In the genomic region with DNA sequence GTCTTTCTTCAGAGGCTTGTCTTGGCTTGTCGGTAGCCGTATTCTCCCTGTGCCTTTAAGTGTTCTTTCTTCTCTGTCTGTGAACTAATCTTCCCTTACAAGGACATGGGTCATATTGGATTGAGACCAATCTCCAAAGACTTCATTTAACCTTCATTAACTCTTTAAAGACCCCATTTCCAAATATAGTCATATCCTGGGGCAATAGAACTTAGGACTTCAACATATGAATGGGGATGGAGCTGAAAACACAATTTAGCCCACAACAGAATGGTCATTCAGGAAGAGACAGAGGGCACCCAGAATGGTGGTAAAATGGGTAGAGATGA, we compare ENCODE assay signal across 12 cellular contexts.
DNase-seq lines count a peak whose midpoint lies in the region; ATAC-seq and TF ChIP-seq lines count a peak whose summit lies in the region.
"Had no signal": no experiment of that assay in that cellular context is flagged by ENCODE, and none has a peak within 500 bp of the region (broad histone marks: within the 10 kb centered on the region; RNA-seq: fewer than 3 reads in every experiment).

No MANE protein-coding gene starts in this region.

- TF ChIP-seq EP300 in ovary (IDR thresholded peaks at IDR 0.05) = no peak

- no peaks in the 10 kb centered on the region for H3K27me3 ChIP-seq in HUES64 (ENCODE audit: insufficient read depth, low read length)
- H3K27me3 ChIP-seq in colonic mucosa = no peaks in the 10 kb centered on the region
- no peaks in the 10 kb centered on the region for H3K27me3 ChIP-seq in ovary
- H3K27me3 ChIP-seq: ascending aorta had no signal

- H3K4me3 ChIP-seq in HUES64 (ENCODE audit: low read length) = no peak overlapping the region
- no peak overlapping the region for H3K4me3 ChIP-seq in colonic mucosa
- no peak overlapping the region for H3K4me3 ChIP-seq in ovary
- H3K4me3 ChIP-seq: ascending aorta had no signal

- 79% methylated on average over 2 of the region's 2 CpGs for WGBS in HUES64
- 85 to 98% (median 94%) methylated on average over 2 of the region's 2 CpGs for WGBS in ovary, 3 donors

- no peak for TF ChIP-seq CTCF in colonic mucosa (IDR thresholded peaks at IDR 0.05)
- TF ChIP-seq CTCF in ovary (IDR thresholded peaks at IDR 0.05) = no peak

- no peak for TF ChIP-seq POLR2A in ovary (IDR thresholded peaks at IDR 0.05)

- no peaks in the 10 kb centered on the region for H3K9me3 Mint-ChIP-seq in activated T-cell treated with anti-CD3 and anti-CD28 coated beads, Interleukin-2, amount 50 U/mL, for 4 hours
- no peaks in the 10 kb centered on the region for H3K9me3 Mint-ChIP-seq in stimulated activated memory B cell treated with anti-CD40 and anti-IgM and Interleukin-4, amounts not matched to agents 10 μg/mL and 1 μg/mL and 100 μg/mL, for 72 hours

- ATAC-seq in activated T-cell treated with anti-CD3 and anti-CD28 coated beads, Interleukin-2, amount 50 U/mL, for 4 hours = no peak
- no peak for ATAC-seq in stimulated activated memory B cell treated with anti-CD40 and anti-IgM and Interleukin-4, amounts not matched to agents 10 μg/mL and 1 μg/mL and 100 μg/mL, for 72 hours
- ATAC-seq: HCT116 had no signal

- no peaks in the 10 kb centered on the region for H3K27me3 Mint-ChIP-seq in activated T-cell treated with anti-CD3 and anti-CD28 coated beads, Interleukin-2, amount 50 U/mL, for 4 hours (ENCODE audit: low read depth)
- H3K27me3 Mint-ChIP-seq in stimulated activated memory B cell treated with anti-CD40 and anti-IgM and Interleukin-4, amounts not matched to agents 10 μg/mL and 1 μg/mL and 100 μg/mL, for 72 hours = no peaks in the 10 kb centered on the region

- peak overlapping the region; percentile 79 for H3K27ac Mint-ChIP-seq in stimulated activated memory B cell treated with anti-CD40 and anti-IgM and Interleukin-4, amounts not matched to agents 10 μg/mL and 1 μg/mL and 100 μg/mL, for 72 hours

- no peaks in the 10 kb centered on the region for H3K36me3 Mint-ChIP-seq in activated T-cell treated with anti-CD3 and anti-CD28 coated beads, Interleukin-2, amount 50 U/mL, for 4 hours (ENCODE audit: insufficient read depth)
- no peaks in the 10 kb centered on the region for H3K36me3 Mint-ChIP-seq in stimulated activated memory B cell treated with anti-CD40 and anti-IgM and Interleukin-4, amounts not matched to agents 10 μg/mL and 1 μg/mL and 100 μg/mL, for 72 hours
- H3K36me3 Mint-ChIP-seq: naive B cell had no signal

- H3K4me1 ChIP-seq in HUES64 (ENCODE audit: insufficient read depth, low read length) (peaks cover 12% of the 10 kb centered on the region; the same call in 1 of the 2 replicates), colonic mucosa (no peaks in the 10 kb centered on the region), ovary (ENCODE audit: insufficient read depth) (no peaks in the 10 kb centered on the region)
- H3K4me1 ChIP-seq: ascending aorta had no signal

- DNase-seq in activated T-cell treated with anti-CD3 and anti-CD28 coated beads, Interleukin-2, amount 50 U/mL, for 4 hours = no peak
- DNase-seq in activated T-cell treated with anti-CD3 and anti-CD28 coated beads, Interleukin-2, amount 50 U/mL, for 1 hour = no peak
- no peak for DNase-seq in colonic mucosa
- no peak for DNase-seq in ovary
- DNase-seq in GDM1 (lab: John Stamatoyannopoulos, UW) = no peak
- no peak for DNase-seq in DMS79 treated with DMSO at 0.1 percent for 48 hours (lab: John Stamatoyannopoulos, UW)
- DNase-seq: SHP77 treated with DMSO at 0.1 percent for 48 hours had no signal

- no peaks in the 10 kb centered on the region for H3K9me3 ChIP-seq in HUES64 (ENCODE audit: insufficient read depth, low read depth, low read length)
- no peaks in the 10 kb centered on the region for H3K9me3 ChIP-seq in colonic mucosa
- H3K9me3 ChIP-seq in ovary = no peaks in the 10 kb centered on the region
- H3K9me3 ChIP-seq: ascending aorta had no signal

- no peaks in the 10 kb centered on the region for H3K36me3 ChIP-seq in HUES64 (ENCODE audit: insufficient read depth, low read length)
- no peaks in the 10 kb centered on the region for H3K36me3 ChIP-seq in colonic mucosa
- no peaks in the 10 kb centered on the region for H3K36me3 ChIP-seq in ovary
- H3K36me3 ChIP-seq: ascending aorta had no signal

- H3K9ac ChIP-seq in HUES64 (ENCODE audit: low read depth, low read length) = no peak overlapping the region
- no peak overlapping the region for H3K9ac ChIP-seq in colonic mucosa (ENCODE audit: low read depth in 2 of 2, low read length in 2 of 2)

- peaks cover 36% of the 10 kb centered on the region for H3K4me1 Mint-ChIP-seq in activated T-cell treated with anti-CD3 and anti-CD28 coated beads, Interleukin-2, amount 50 U/mL, for 4 hours (ENCODE audit: low read depth)
- H3K4me1 Mint-ChIP-seq in stimulated activated memory B cell treated with anti-CD40 and anti-IgM and Interleukin-4, amounts not matched to agents 10 μg/mL and 1 μg/mL and 100 μg/mL, for 72 hours = peaks cover 28% of the 10 kb centered on the region

- intact Hi-C loops in colonic mucosa (cut with DNase I) = no loop called here
- intact Hi-C loops in ovary (cut with DNase I) = no loop called here

- H3K27ac ChIP-seq in HUES64 (ENCODE audit: low read depth, low read length) = peak overlapping the region; percentile 55; the same call in 1 of the 2 replicates
- H3K27ac ChIP-seq in colonic mucosa = peak overlapping the region; percentile 36
- no peak overlapping the region for H3K27ac ChIP-seq in ovary

- peak overlapping the region; percentile 40 for H3K4me3 Mint-ChIP-seq in activated T-cell treated with anti-CD3 and anti-CD28 coated beads, Interleukin-2, amount 50 U/mL, for 4 hours
- no peak overlapping the region for H3K4me3 Mint-ChIP-seq in stimulated activated memory B cell treated with anti-CD40 and anti-IgM and Interleukin-4, amounts not matched to agents 10 μg/mL and 1 μg/mL and 100 μg/mL, for 72 hours

Comparison
In these comparisons a context has a peak if more than half of its experiments do, and no peak if none do; other contexts are left out.
1. H3K27ac ChIP-seq: peak in HUES64 (single experiment) and colonic mucosa (single experiment); none in ovary (0 of 2).